8 cellular contexts compared by ENCODE assay signal in the genomic region with DNA sequence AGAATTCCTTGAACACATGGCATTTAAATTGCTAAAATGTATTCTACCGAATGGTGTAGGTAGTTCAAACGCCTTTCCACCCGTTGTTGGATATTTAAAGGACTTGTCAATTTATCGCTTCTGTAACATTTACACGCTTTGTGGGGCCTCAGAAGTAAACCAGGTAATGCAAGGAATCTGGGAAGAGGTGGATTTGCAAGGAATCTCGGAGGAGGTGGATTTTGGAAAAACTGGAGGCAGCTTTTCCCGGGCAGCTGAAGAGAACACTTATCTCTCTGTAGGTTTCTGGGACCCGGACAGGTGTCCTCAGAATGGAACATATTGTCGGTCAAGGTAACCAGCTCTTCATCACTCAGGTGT. TPM values are rescaled to one million over a fixed set of nuclear protein-coding genes. Genes with fewer than 3 reads are reported as not detected.
A peak's percentile ranks its signal among the peaks of the same experiment; 100 is the strongest.
DNase-seq lines count a peak whose midpoint lies in the region; ATAC-seq and TF ChIP-seq lines count a peak whose summit lies in the region.

No MANE protein-coding gene starts in this region.

- H3K4me3 Mint-ChIP-seq in T-cell = peak overlapping the region; percentile 73 to 87 (median 80)

- peak overlapping the region; percentile 22 for H3K4me3 ChIP-seq in GM12864 (ENCODE audit: low read depth, low read length)
- peak overlapping the region; percentile 78 for H3K4me3 ChIP-seq in fibroblast of pulmonary artery (replicated peaks; ENCODE audit: low read depth, low read length)
- H3K4me3 ChIP-seq in gastrocnemius medialis = peak overlapping the region; percentile 51 to 81 (median 78)

- H3K27ac Mint-ChIP-seq in T-cell = peak overlapping the region; percentile 55 to 84

- ATAC-seq in T-cell (replicated peaks in 1 of 4) (no peak), gastrocnemius medialis (no peak), foreskin keratinocyte (no peak)

- TF ChIP-seq POLR2A in gastrocnemius medialis (IDR thresholded peaks at IDR 0.05) = no peak

- in situ Hi-C loops in gastrocnemius medialis (cut with MboI; ENCODE audit: low sequenced_read_pairs in 4 of 4) (no loop called here), GM13977 (cut with MboI; ENCODE audit: low pct_unique_long_range_greater_than_20kb, low sequenced_read_pairs, unreplicated experiment) (no loop called here)

- intact Hi-C loops in gastrocnemius medialis (cut with DNase I; ENCODE audit: low total_unique reads) = loop anchor here (5.0 kb wide), 1 partner anchor 351 kb away; no protein-coding TSS in a partner anchor

- TF ChIP-seq CTCF in GM12864 (IDR thresholded peaks at IDR 0.05; ENCODE audit: low read depth, low read length, missing control alignments) (no peak), fibroblast of pulmonary artery (IDR thresholded peaks at IDR 0.05; ENCODE audit: low read length, missing control alignments) (no peak), gastrocnemius medialis (IDR thresholded peaks at IDR 0.05 in 4 of 5, conservative IDR thresholded peaks at IDR 0.05 in 1 of 5) (no peak), foreskin keratinocyte (conservative IDR thresholded peaks at IDR 0.05) (no peak), GM13977 (IDR thresholded peaks at IDR 0.05; ENCODE audit: extremely low read depth, insufficient read depth, missing control alignments) (no peak)

- DNase-seq in GM12864 (ENCODE audit: low read depth) (no peak), T-cell (no peak), fibroblast of pulmonary artery (ENCODE audit: low read depth) (no peak), gastrocnemius medialis (no peak), SHP77 treated with DMSO at 0.1 percent for 48 hours (lab: John Stamatoyannopoulos, UW) (no peak), foreskin keratinocyte (no peak), GF-D8 (lab: John Stamatoyannopoulos, UW) (no peak), GM13977 (ENCODE audit: low spot score) (no peak)

- no peaks in the 10 kb centered on the region for H3K36me3 Mint-ChIP-seq in T-cell

- H3K27me3 ChIP-seq in gastrocnemius medialis (no peaks in the 10 kb centered on the region), foreskin keratinocyte (peaks cover 2% of the 10 kb centered on the region)

- H3K9me3 ChIP-seq in gastrocnemius medialis = no peaks in the 10 kb centered on the region

- H3K27ac ChIP-seq in gastrocnemius medialis = peak overlapping the region; percentile 93 to 98 (median 96)
- H3K27ac ChIP-seq in foreskin keratinocyte = no peak overlapping the region

- no peaks in the 10 kb centered on the region for H3K27me3 Mint-ChIP-seq in T-cell

- peaks cover 29 to 33% (median 33%) of the 10 kb centered on the region in 3 donors for H3K4me1 Mint-ChIP-seq in T-cell

- H3K4me1 ChIP-seq in gastrocnemius medialis = peaks cover 29 to 36% of the 10 kb centered on the region in 2 donors
- H3K4me1 ChIP-seq in foreskin keratinocyte = peaks cover 41% of the 10 kb centered on the region

- no peaks in the 10 kb centered on the region for H3K9me3 Mint-ChIP-seq in T-cell

- POLR2A ChIA-PET in T-cell (lab: Charles Lee) = no interaction called here

- no peaks in the 10 kb centered on the region for H3K36me3 ChIP-seq in gastrocnemius medialis

- CTCF ChIA-PET in T-cell (lab: Charles Lee) = interaction anchor here in 1 of 2 donors (0.8 kb wide), 1 partner anchor 352 kb away, joined by 3 read pairs; no protein-coding TSS in a partner anchor

RNA-seq across cellular contexts. Expression of gene MAPK8, which starts 0.6 kb away (rescaled TPM):
- total RNA-seq in T-cell (10 to 100 TPM; 35.7 to 49.7 (median 42.4) TPM), gastrocnemius medialis (10 to 100 TPM; 25.6 to 52.1 (median 35.4) TPM), foreskin keratinocyte (32.5 and 34.0 TPM in 2 replicates)
- 7.6 and 11.0 TPM in 2 replicates for polyA plus RNA-seq in foreskin keratinocyte

RNA-seq across cellular contexts. Expression of gene FRMPD2, which starts 31.4 kb away (rescaled TPM):
- total RNA-seq in T-cell = under 1 TPM in 1 of 5 donors, not detected in 4; 0.43 TPM
- not detected for total RNA-seq in gastrocnemius medialis
- total RNA-seq in foreskin keratinocyte = not detected in 2 replicates
- not detected in 2 replicates for polyA plus RNA-seq in foreskin keratinocyte

Comparison
In these comparisons a context has a peak if more than half of its experiments do, and no peak if none do; other contexts are left out.
1. H3K4me3 ChIP-seq: peak in every context shown above with its lines; median percentile 78 in fibroblast of pulmonary artery; 78 in gastrocnemius medialis; 22 in GM12864.